In genomic region chr6:30686908-30687658, GRCh38 we compare ENCODE assay signal across 1 cellular context.
A peak's percentile ranks its signal among the peaks of the same experiment; 100 is the strongest.
TF ChIP-seq lines count a peak whose summit lies in the region.

No MANE protein-coding gene starts in this region.

TF ChIP-seq in HepG2, 621 proteins besides CTCF, POLR2A, EP300 and RAD21 (continued from another document and continues in another):
- TF ChIP-seq ZNF101 (CRISPR knock-in tag; IDR thresholded peaks at IDR 0.05; ENCODE audit: borderline replicate concordance, low read depth) (no peak), KLF11 (CRISPR knock-in tag; IDR thresholded peaks at IDR 0.05) (no peak), HIC2 (CRISPR knock-in tag; IDR thresholded peaks at IDR 0.05; ENCODE audit: low read depth) (0 out of 2 replicates have a peak, but pooled peaks have one; percentile 14), ZNF776 (CRISPR knock-in tag; IDR thresholded peaks at IDR 0.05) (peak; percentile 78), ZNF407 (CRISPR knock-in tag; IDR thresholded peaks at IDR 0.05; ENCODE audit: not compliant biosample characterization) (peak; percentile 36), ZNF770 (CRISPR knock-in tag; IDR thresholded peaks at IDR 0.05) (no peak), ZNF543 (CRISPR knock-in tag; IDR thresholded peaks at IDR 0.05) (no peak), SMAD1 (CRISPR knock-in tag; IDR thresholded peaks at IDR 0.05; ENCODE audit: borderline replicate concordance, low read depth) (no peak), BCL3 (CRISPR knock-in tag; IDR thresholded peaks at IDR 0.05) (peak; percentile 31; the same call in 1 of the 2 replicates), CCAR2 (optimal IDR thresholded peaks at IDR 0.05; ENCODE audit: low read depth, low read length) (no peak), SIN3A (IDR thresholded peaks at IDR 0.05; ENCODE audit: borderline replicate concordance, low read depth, low read length) (peak; percentile 66; the same call in 1 of the 2 replicates), FIP1L1 (IDR thresholded peaks at IDR 0.05; ENCODE audit: borderline replicate concordance, insufficient read depth, low read depth, low read length) (peak; percentile 59; the same call in 1 of the 2 replicates), ZMYM4 (CRISPR knock-in tag; IDR thresholded peaks at IDR 0.05) (no peak), ZSCAN5A (CRISPR knock-in tag; IDR thresholded peaks at IDR 0.05; ENCODE audit: borderline replicate concordance) (no peak), HMGXB4 (CRISPR knock-in tag; IDR thresholded peaks at IDR 0.05; ENCODE audit: borderline replicate concordance in 1 of 2, low read depth in 1 of 2) (peak in 1 of 2 experiments; percentile 77; a peak in 2 of 4 replicates), CENPBD1 (CRISPR knock-in tag; IDR thresholded peaks at IDR 0.05; ENCODE audit: borderline replicate concordance, low read depth) (no peak), ZC3H13 (CRISPR knock-in tag; IDR thresholded peaks at IDR 0.05) (no peak; the same call in 1 of the 2 replicates), ZNF281 (CRISPR knock-in tag; IDR thresholded peaks at IDR 0.05; ENCODE audit: borderline replicate concordance) (peak; percentile 68; the same call in 1 of the 2 replicates), ZNF205 (CRISPR knock-in tag; IDR thresholded peaks at IDR 0.05) (no peak), ATF7 (IDR thresholded peaks at IDR 0.05) (no peak), ATF7 (CRISPR knock-in tag; IDR thresholded peaks at IDR 0.05) (no peak), PHF8 (CRISPR knock-in tag; IDR thresholded peaks at IDR 0.05) (peak; percentile 39), HCFC1 (IDR thresholded peaks at IDR 0.05; ENCODE audit: low read depth, low read length) (no peak), SMARCC2 (IDR thresholded peaks at IDR 0.05) (no peak), HNRNPLL (IDR thresholded peaks at IDR 0.05; ENCODE audit: low read depth, low read length, poor library complexity, severe bottlenecking) (peak; percentile 53), POGZ (CRISPR knock-in tag; IDR thresholded peaks at IDR 0.05) (peak; percentile 60), ZFY (CRISPR knock-in tag; IDR thresholded peaks at IDR 0.05) (no peak; the same call in 1 of the 2 replicates), TSC22D2 (CRISPR knock-in tag; IDR thresholded peaks at IDR 0.05; ENCODE audit: borderline replicate concordance) (no peak), KAT2B (IDR thresholded peaks at IDR 0.05; ENCODE audit: borderline replicate concordance, low read depth, low read length) (no peak), CHCHD3 (CRISPR knock-in tag; IDR thresholded peaks at IDR 0.05) (no peak), YEATS4 (CRISPR knock-in tag; IDR thresholded peaks at IDR 0.05; ENCODE audit: borderline replicate concordance) (peak; percentile 40; the same call in 1 of the 2 replicates), AKAP8 (CRISPR knock-in tag; IDR thresholded peaks at IDR 0.05) (no peak), CSRNP2 (CRISPR knock-in tag; conservative IDR thresholded peaks at IDR 0.05; ENCODE audit: low read depth) (no peak), ZNF598 (CRISPR knock-in tag; IDR thresholded peaks at IDR 0.05; ENCODE audit: borderline replicate concordance) (no peak)
